Comparison of ENCODE assay signal across 25 cellular contexts in the genomic region with DNA sequence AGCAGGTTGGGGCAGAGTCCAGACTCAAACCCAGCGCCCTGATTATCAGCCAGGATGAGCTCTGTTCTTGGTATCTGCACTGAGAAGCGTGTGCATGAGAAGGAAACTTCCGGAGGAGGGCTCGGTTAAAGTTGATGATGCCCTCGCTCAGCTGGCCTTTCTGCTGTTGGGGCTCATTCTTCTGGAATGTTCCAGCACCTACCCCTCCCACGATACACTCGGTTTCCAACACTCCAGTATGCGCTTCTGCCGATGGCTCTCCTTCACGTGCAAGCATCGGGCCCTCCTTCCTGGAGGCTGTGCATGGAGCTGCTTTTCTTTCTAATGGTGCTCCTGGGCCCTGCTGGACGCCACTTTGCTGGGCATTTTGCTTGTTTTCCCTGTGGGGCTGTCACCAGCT.
"Had no signal": no experiment of that assay in that cellular context is flagged by ENCODE, and none has a peak within 500 bp of the region (broad histone marks: within the 10 kb centered on the region; RNA-seq: fewer than 3 reads in every experiment).

No MANE protein-coding gene starts in this region.

- H3K27me3 Mint-ChIP-seq: activated CD8-positive, alpha-beta T cell treated with anti-CD3 and anti-CD28 coated beads for 36 hours; activated naive CD8-positive, alpha-beta T cell treated with anti-CD3 and anti-CD28 coated beads for 36 hours had no signal

- H3K27ac ChIP-seq: breast epithelium, SJCRH30 had no signal

- H3K36me3 ChIP-seq: breast epithelium, SJCRH30 had no signal

- H3K9me3 ChIP-seq: SJCRH30, SK-N-SH had no signal

- H3K36me3 Mint-ChIP-seq: activated naive CD4-positive, alpha-beta T cell treated with anti-CD3 and anti-CD28 coated beads, Interleukin-2, amount 10 ng/mL, durations not matched to agents 7 days and 5 days; activated naive CD8-positive, alpha-beta T cell treated with anti-CD3 and anti-CD28 coated beads for 36 hours had no signal

- H3K27me3 ChIP-seq: breast epithelium, SJCRH30 had no signal

- H3K4me3 Mint-ChIP-seq: activated CD8-positive, alpha-beta T cell treated with anti-CD3 and anti-CD28 coated beads for 36 hours; activated naive CD4-positive, alpha-beta T cell treated with anti-CD3 and anti-CD28 coated beads, Interleukin-2, amount 10 ng/mL, durations not matched to agents 7 days and 5 days; activated naive CD8-positive, alpha-beta T cell treated with anti-CD3 and anti-CD28 coated beads for 36 hours; activated T-cell treated with anti-CD3 and anti-CD28 coated beads, Interleukin-2, amount 50 U/mL, for 72 hours; T-helper 2 cell treated with Interferon-gamma antibody and Interleukin-4, amounts not matched to agents 5 μg/mL and 100 μg/mL, for 36 hours had no signal

- H3K9ac ChIP-seq: SK-N-SH had no signal

- H3K27ac Mint-ChIP-seq: activated CD8-positive, alpha-beta T cell treated with anti-CD3 and anti-CD28 coated beads for 36 hours; activated naive CD4-positive, alpha-beta T cell treated with anti-CD3 and anti-CD28 coated beads, Interleukin-2, amount 10 ng/mL, durations not matched to agents 7 days and 5 days; activated naive CD8-positive, alpha-beta T cell treated with anti-CD3 and anti-CD28 coated beads for 36 hours; activated T-cell treated with anti-CD3 and anti-CD28 coated beads, Interleukin-2, amount 50 U/mL, for 72 hours; activated T-helper 2 cell treated with anti-CD3 and anti-CD28 coated beads, Interferon-gamma antibody, Interleukin-2, Interleukin-4, amounts not matched to agents 10 μg/mL and 5 μg/mL and 100 μg/mL, durations not matched to agents 14 hours and 24 hours and 36 hours; T-helper 2 cell treated with Interferon-gamma antibody and Interleukin-4, amounts not matched to agents 5 μg/mL and 100 μg/mL, for 36 hours had no signal

- DNase-seq: activated CD4-positive, alpha-beta T cell treated with anti-CD3 and anti-CD28 coated beads for 4 hours; activated CD8-positive, alpha-beta memory T cell treated with anti-CD3 and anti-CD28 coated beads, Interleukin-2, amount 50 U/mL, for 4 hours; activated CD8-positive, alpha-beta T cell treated with anti-CD3 and anti-CD28 coated beads for 36 hours; activated gamma-delta T cell treated with Interleukin-2 at 50 U/mL for 16 hours; activated naive CD4-positive, alpha-beta T cell treated with anti-CD3 and anti-CD28 coated beads, Interleukin-2, amount 10 ng/mL, durations not matched to agents 7 days and 5 days; activated naive CD8-positive, alpha-beta T cell treated with anti-CD3 and anti-CD28 coated beads for 36 hours; activated T-cell treated with anti-CD3 and anti-CD28 coated beads, Interleukin-2, amount 50 U/mL, for 72 hours; anterior cingulate cortex; caudate nucleus; Kasumi-1; NCI-H1048; NCI-H187; NCI-H2081; NCI-H446 treated with DMSO at 0.1 percent for 48 hours; NCI-H524 treated with DMSO at 0.1 percent for 48 hours; NCI-H748 treated with DMSO at 0.1 percent for 48 hours; SJCRH30; SK-N-SH; T-helper 1 cell had no signal

- H3K4me2 ChIP-seq: SK-N-SH had no signal

- H3K9me3 Mint-ChIP-seq: activated CD8-positive, alpha-beta T cell treated with anti-CD3 and anti-CD28 coated beads for 36 hours; activated naive CD4-positive, alpha-beta T cell treated with anti-CD3 and anti-CD28 coated beads, Interleukin-2, amount 10 ng/mL, durations not matched to agents 7 days and 5 days; activated naive CD8-positive, alpha-beta T cell treated with anti-CD3 and anti-CD28 coated beads for 36 hours; activated T-cell treated with anti-CD3 and anti-CD28 coated beads, Interleukin-2, amount 50 U/mL, for 72 hours; activated T-helper 2 cell treated with anti-CD3 and anti-CD28 coated beads, Interferon-gamma antibody, Interleukin-2, Interleukin-4, amounts not matched to agents 10 μg/mL and 5 μg/mL and 100 μg/mL, durations not matched to agents 14 hours and 24 hours and 36 hours; T-helper 2 cell treated with Interferon-gamma antibody and Interleukin-4, amounts not matched to agents 5 μg/mL and 100 μg/mL, for 36 hours had no signal

- ATAC-seq: activated CD4-positive, CD25-positive, alpha-beta regulatory T cell treated with anti-CD3 and anti-CD28 coated beads, Interleukin-2, amount 50 U/mL, for 24 hours; activated CD8-positive, alpha-beta T cell treated with anti-CD3 and anti-CD28 coated beads for 36 hours; activated T-cell treated with anti-CD3 and anti-CD28 coated beads, Interleukin-2, amount 50 U/mL, for 72 hours; K562; Right ventricle myocardium inferior had no signal

- H3K4me3 ChIP-seq: breast epithelium, K562, SJCRH30 had no signal
